8 cellular contexts compared by ENCODE assay signal in genomic region chr9:125946397-125946796, GRCh38.
"Had no signal": no experiment of that assay in that cellular context is flagged by ENCODE, and none has a peak within 500 bp of the region (broad histone marks: within the 10 kb centered on the region; RNA-seq: fewer than 3 reads in every experiment).

No MANE protein-coding gene starts in this region.

- DNase-seq: GDM1, GF-D8 had no signal

- FAIRE-seq: G401.6, GM12891, GM12892, GM18507, GM19239 had no signal

- H3K4me3 ChIP-seq: GM12878 had no signal

- ATAC-seq: GM12878 had no signal
